Comparison of ENCODE assay signal across 27 cellular contexts in the genomic region with DNA sequence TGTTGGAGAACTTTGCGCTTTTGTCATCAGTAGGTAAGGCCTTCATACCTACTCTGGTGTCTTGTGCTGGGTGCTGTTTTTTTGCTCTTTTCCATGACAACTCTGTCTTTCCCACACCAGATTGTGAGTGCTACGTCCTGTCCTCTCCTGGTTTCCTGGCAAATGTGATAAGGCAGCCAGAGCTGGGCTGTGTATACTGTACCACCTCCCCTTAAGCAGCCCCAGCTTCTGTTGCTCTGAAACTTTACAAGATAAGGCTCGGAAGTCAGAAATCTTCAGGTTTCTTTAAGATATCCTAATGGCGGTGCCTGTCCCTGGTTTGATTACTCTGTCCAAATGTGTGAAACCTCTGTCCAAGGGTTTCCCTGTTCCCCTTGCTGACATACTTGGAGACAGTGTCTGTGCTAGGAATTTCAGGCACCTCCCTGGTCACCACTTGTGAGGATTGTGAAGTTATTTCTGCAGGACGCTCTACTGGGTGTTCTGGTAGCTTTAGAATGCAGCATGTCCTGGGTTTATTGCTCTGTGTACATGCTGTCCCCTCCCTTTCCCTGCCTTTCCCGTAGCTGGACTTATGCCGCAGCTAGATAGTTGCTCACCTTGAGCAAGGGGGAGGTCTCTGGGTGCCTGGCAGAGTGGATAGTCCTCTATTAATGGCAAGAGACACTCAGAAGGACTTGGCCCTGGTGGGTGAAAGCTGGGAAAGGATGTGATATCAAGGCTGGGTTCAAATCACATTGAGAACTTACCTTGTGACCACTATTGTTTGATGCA. TPM values are rescaled to one million over a fixed set of nuclear protein-coding genes. Genes with fewer than 3 reads are reported as not detected.
"Had no signal": no experiment of that assay in that cellular context is flagged by ENCODE, and none has a peak within 500 bp of the region (broad histone marks: within the 10 kb centered on the region; RNA-seq: fewer than 3 reads in every experiment).

No MANE protein-coding gene starts in this region.

- H3K9me3 ChIP-seq: SK-N-SH had no signal

- H3K4me3 Mint-ChIP-seq: activated CD8-positive, alpha-beta T cell treated with anti-CD3 and anti-CD28 coated beads, Interleukin-2, amount 10 ng/mL, durations not matched to agents 7 days and 5 days; activated naive CD8-positive, alpha-beta T cell treated with anti-CD3 and anti-CD28 coated beads, Interleukin-2, amount 10 ng/mL, durations not matched to agents 7 days and 5 days; WTC11 had no signal

- H3K27me3 ChIP-seq: adrenal gland, breast epithelium, SJCRH30 had no signal

- H3K27ac ChIP-seq: adrenal gland, breast epithelium, SJCRH30 had no signal

- H3K4me3 ChIP-seq: adrenal gland, breast epithelium, SJCRH30 had no signal

- H3K27ac Mint-ChIP-seq: activated CD8-positive, alpha-beta T cell treated with anti-CD3 and anti-CD28 coated beads, Interleukin-2, amount 10 ng/mL, durations not matched to agents 7 days and 5 days; activated naive CD8-positive, alpha-beta T cell treated with anti-CD3 and anti-CD28 coated beads, Interleukin-2, amount 10 ng/mL, durations not matched to agents 7 days and 5 days; WTC11 had no signal

- H3K9ac ChIP-seq: SK-N-SH had no signal

- DNase-seq: activated CD4-positive, alpha-beta T cell treated with anti-CD3 and anti-CD28 coated beads for 48 hours; activated CD4-positive, alpha-beta T cell treated with anti-CD3 and anti-CD28 coated beads, Interleukin-2, amount 50 U/mL, for 4 hours; activated CD4-positive, CD25-positive, alpha-beta regulatory T cell treated with anti-CD3 and anti-CD28 coated beads, Interleukin-2, amount 50 U/mL, for 72 hours; activated CD8-positive, alpha-beta memory T cell treated with anti-CD3 and anti-CD28 coated beads, Interleukin-2, amount 50 U/mL, for 48 hours; activated CD8-positive, alpha-beta T cell treated with anti-CD3 and anti-CD28 coated beads, Interleukin-2, amount 10 ng/mL, durations not matched to agents 7 days and 5 days; activated naive CD4-positive, alpha-beta T cell treated with anti-CD3 and anti-CD28 coated beads, Interleukin-2, amount 50 U/mL, for 16 hours; activated naive CD8-positive, alpha-beta T cell treated with anti-CD3 and anti-CD28 coated beads, Interleukin-2, amount 10 ng/mL, durations not matched to agents 7 days and 5 days; activated T-cell treated with anti-CD3 and anti-CD28 coated beads, Interleukin-2, amount 50 U/mL, for 1 hour; adrenal gland; IMR-90; KG1; NCI-H1092; NCI-H1417; NCI-H2029; NCI-H2107; NCI-H2171 treated with DMSO at 0.1 percent for 48 hours; NCI-H226; NCI-H526; NCI-H82; SK-N-SH; T-helper 1 cell had no signal

- H3K9me3 Mint-ChIP-seq: WTC11 had no signal

- H3K4me1 ChIP-seq: adrenal gland, breast epithelium, SJCRH30 had no signal

- ATAC-seq: activated CD8-positive, alpha-beta T cell treated with anti-CD3 and anti-CD28 coated beads, Interleukin-2, amount 10 ng/mL, durations not matched to agents 7 days and 5 days; WTC11 had no signal

- H3K36me3 ChIP-seq: breast epithelium had no signal

- H3K27me3 Mint-ChIP-seq: activated naive CD8-positive, alpha-beta T cell treated with anti-CD3 and anti-CD28 coated beads, Interleukin-2, amount 10 ng/mL, durations not matched to agents 7 days and 5 days had no signal

- H3K4me1 Mint-ChIP-seq: activated naive CD8-positive, alpha-beta T cell treated with anti-CD3 and anti-CD28 coated beads, Interleukin-2, amount 10 ng/mL, durations not matched to agents 7 days and 5 days; WTC11 had no signal

RNA-seq across cellular contexts. Expression of a gene that starts 14.8 kb away (rescaled TPM):
- total RNA-seq: M059J, OCI-LY7, RPMI7951 had no signal
